8 cellular contexts compared by ENCODE assay signal in the genomic region with DNA sequence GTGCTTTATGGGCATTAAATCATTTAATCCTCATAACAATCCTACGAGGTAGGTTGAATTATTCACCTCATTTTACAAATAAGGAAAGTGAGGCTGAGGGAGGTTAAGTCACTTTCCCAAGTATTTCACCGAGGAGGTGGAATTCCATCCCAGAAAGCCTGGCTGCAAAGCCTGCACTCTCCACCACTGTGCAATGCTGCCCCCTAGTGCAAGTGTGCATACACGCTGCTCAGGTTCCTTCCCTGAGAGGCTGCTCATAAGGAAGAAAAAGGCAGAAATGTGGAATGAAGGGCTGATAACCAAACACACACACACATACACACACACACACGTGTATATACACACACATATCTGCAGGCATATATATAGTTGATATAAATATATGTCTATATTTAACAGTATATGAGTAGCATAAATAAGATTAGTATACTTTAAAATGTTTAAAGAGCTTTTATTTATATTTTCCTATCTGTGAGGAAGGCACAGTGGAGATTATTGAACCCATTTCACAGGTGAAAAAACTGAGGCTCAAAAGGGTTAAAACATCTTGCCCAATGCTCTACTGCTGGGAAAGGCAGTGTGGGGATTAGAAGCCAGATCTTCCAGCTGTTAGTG.
DNase-seq lines count a peak whose midpoint lies in the region; ATAC-seq and TF ChIP-seq lines count a peak whose summit lies in the region.

No MANE protein-coding gene starts in this region.

- ATAC-seq in GM18498 (IDR thresholded peaks at IDR 0.05; ENCODE audit: unreplicated experiment): peak; percentile 70
- ATAC-seq in HG03103 (IDR thresholded peaks at IDR 0.05; ENCODE audit: low read depth, unreplicated experiment): peak; percentile 77
- peak; percentile 29 to 41 for ATAC-seq in stimulated activated naive B cell treated with anti-CD40 and anti-IgM and Interleukin-4, amounts not matched to agents 10 μg/mL and 1 μg/mL and 100 μg/mL, for 72 hours (replicated peaks)
- no peak for ATAC-seq in HG03095 (IDR thresholded peaks at IDR 0.05; ENCODE audit: unreplicated experiment)

- peaks cover 0 to 2% of the 10 kb centered on the region in 2 donors for H3K4me1 Mint-ChIP-seq in stimulated activated naive B cell treated with anti-CD40 and anti-IgM and Interleukin-4, amounts not matched to agents 10 μg/mL and 1 μg/mL and 100 μg/mL, for 72 hours

- no peak overlapping the region for H3K4me3 Mint-ChIP-seq in stimulated activated naive B cell treated with anti-CD40 and anti-IgM and Interleukin-4, amounts not matched to agents 10 μg/mL and 1 μg/mL and 100 μg/mL, for 72 hours

- H3K27me3 Mint-ChIP-seq in stimulated activated naive B cell treated with anti-CD40 and anti-IgM and Interleukin-4, amounts not matched to agents 10 μg/mL and 1 μg/mL and 100 μg/mL, for 72 hours: no peaks in the 10 kb centered on the region

- DNase-seq in CMK (ENCODE audit: low read depth) (peak; percentile 22), NCI-H226 (peak; percentile 53), astrocyte of the cerebellum (ENCODE audit: low read depth) (peak; percentile 69), iPS DF 4.7 (ENCODE audit: extremely low read depth, low spot score) (peak; percentile 53)
- DNase-seq in stimulated activated naive B cell treated with anti-CD40 and anti-IgM and Interleukin-4, amounts not matched to agents 10 μg/mL and 1 μg/mL and 100 μg/mL, for 72 hours: no peak

- no peaks in the 10 kb centered on the region for H3K36me3 Mint-ChIP-seq in stimulated activated naive B cell treated with anti-CD40 and anti-IgM and Interleukin-4, amounts not matched to agents 10 μg/mL and 1 μg/mL and 100 μg/mL, for 72 hours

- no peak overlapping the region for H3K4me3 ChIP-seq in astrocyte of the cerebellum (ENCODE audit: low read depth, low read length)

- peak; percentile 96 for TF ChIP-seq CTCF in astrocyte of the cerebellum (IDR thresholded peaks at IDR 0.05; ENCODE audit: low read depth, low read length, missing control alignments)

- H3K9me3 Mint-ChIP-seq in stimulated activated naive B cell treated with anti-CD40 and anti-IgM and Interleukin-4, amounts not matched to agents 10 μg/mL and 1 μg/mL and 100 μg/mL, for 72 hours: no peaks in the 10 kb centered on the region

- no peak overlapping the region for H3K27ac Mint-ChIP-seq in stimulated activated naive B cell treated with anti-CD40 and anti-IgM and Interleukin-4, amounts not matched to agents 10 μg/mL and 1 μg/mL and 100 μg/mL, for 72 hours

- in situ Hi-C loops in astrocyte of the cerebellum (cut with HindIII; ENCODE audit: low sequenced_read_pairs): no loop called here
